Comparison of ENCODE assay signal across 34 cellular contexts in the genomic region with DNA sequence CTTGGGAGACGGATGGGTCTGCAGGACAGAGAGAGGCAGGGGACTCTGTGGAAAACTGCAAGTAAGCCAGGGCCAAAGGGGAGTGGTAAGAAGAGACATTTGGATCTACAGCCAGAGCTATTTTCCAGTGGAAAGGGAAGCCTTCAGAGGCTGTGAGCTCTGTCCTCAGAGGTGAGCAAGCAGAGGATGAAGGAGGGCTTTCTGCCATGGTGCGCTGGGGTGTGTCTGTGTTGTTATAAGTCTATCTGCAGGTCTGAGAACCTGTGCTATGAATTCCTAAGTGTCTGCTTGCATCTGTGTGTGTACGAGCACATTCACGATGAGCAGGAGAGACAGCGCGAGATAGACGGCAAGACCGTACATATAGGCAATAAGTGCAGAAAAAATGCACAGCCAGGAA. TPM values are rescaled to one million over a fixed set of nuclear protein-coding genes. Genes with fewer than 3 reads are reported as not detected.
DNase-seq lines count a peak whose midpoint lies in the region; ATAC-seq, FAIRE-seq and TF ChIP-seq lines count a peak whose summit lies in the region.
"Had no signal": no experiment of that assay in that cellular context is flagged by ENCODE, and none has a peak within 500 bp of the region (broad histone marks: within the 10 kb centered on the region; RNA-seq: fewer than 3 reads in every experiment).

No MANE protein-coding gene starts in this region.

- no peak overlapping the region for H3K27ac ChIP-seq in K562 (ENCODE audit: extremely low read depth, low read depth, low read length)
- no peak overlapping the region for H3K27ac ChIP-seq in lower lobe of right lung
- H3K27ac ChIP-seq: ascending aorta, cardiac muscle cell, left ventricle myocardium inferior, skin epidermis, tibial nerve had no signal

- no peaks in the 10 kb centered on the region for H3K79me2 ChIP-seq in K562 (ENCODE audit: control insufficient read depth, insufficient read depth, low read length)

- H3K4me2 ChIP-seq in K562 (ENCODE audit: insufficient read depth, low read length): peak overlapping the region; percentile 72; the same call in 1 of the 2 replicates

- H3K9ac ChIP-seq in K562 (ENCODE audit: insufficient read depth in 1 of 2, low read depth in 2 of 2, low read length in 2 of 2): peak overlapping the region in 1 of 2 experiments; percentile 61; a peak in 1 of 4 replicates

- H3K27me3 Mint-ChIP-seq in activated CD4-positive, alpha-beta T cell treated with anti-CD3 and anti-CD28 coated beads, Interleukin-2, amount 10 ng/mL, durations not matched to agents 7 days and 5 days: peaks cover 21% of the 10 kb centered on the region
- peaks cover 43% of the 10 kb centered on the region for H3K27me3 Mint-ChIP-seq in activated CD8-positive, alpha-beta memory T cell treated with anti-CD3 and anti-CD28 coated beads, Interleukin-2, amount 10 ng/mL, durations not matched to agents 7 days and 5 days

- H3K9me3 ChIP-seq in K562 (replicated peaks; ENCODE audit: control insufficient read depth, insufficient read depth, low read depth, low read length): no peaks in the 10 kb centered on the region
- H3K9me3 ChIP-seq in lower lobe of right lung: no peaks in the 10 kb centered on the region
- H3K9me3 ChIP-seq: ascending aorta, left ventricle myocardium inferior, stomach, tibial nerve had no signal

- no peak for TF ChIP-seq RAD21 in K562 (CRISPR knock-in tag; conservative IDR thresholded peaks at IDR 0.05 in 1 of 2, IDR thresholded peaks at IDR 0.05 in 1 of 2)

- peak overlapping the region; percentile 71 for H2AFZ ChIP-seq in K562 (ENCODE audit: low read depth, low read length)

- H3K9me1 ChIP-seq in K562 (ENCODE audit: control insufficient read depth, insufficient read depth, low read length): peaks cover 4% of the 10 kb centered on the region

- ATAC-seq in K562: peak; percentile 1; the same call in 1 of the 3 replicates
- ATAC-seq in lower lobe of right lung: no peak
- no peak for ATAC-seq in activated CD8-positive, alpha-beta memory T cell treated with anti-CD3 and anti-CD28 coated beads, Interleukin-2, amount 10 ng/mL, durations not matched to agents 7 days and 5 days

- TF ChIP-seq EP300 in K562 (IDR thresholded peaks at IDR 0.05; ENCODE audit: low read length): no peak

- no peaks in the 10 kb centered on the region for H4K20me1 ChIP-seq in K562 (replicated peaks; ENCODE audit: control insufficient read depth, insufficient read depth, low read length)

- DNase-seq in DMS79 treated with DMSO at 0.1 percent for 48 hours (lab: John Stamatoyannopoulos, UW) (peak; percentile 70), DMS79 (lab: John Stamatoyannopoulos, UW) (no peak), K562 (ENCODE audit: extremely low read depth in 1 of 4, low spot score in 3 of 4) (no peak), lower lobe of right lung (peak; percentile 17), DMS53 (lab: John Stamatoyannopoulos, UW) (no peak), NCI-H526 (lab: John Stamatoyannopoulos, UW) (no peak)
- no peak for DNase-seq in activated CD4-positive, alpha-beta T cell treated with anti-CD3 and anti-CD28 coated beads, Interleukin-2, amount 10 ng/mL, durations not matched to agents 7 days and 5 days
- no peak for DNase-seq in activated CD8-positive, alpha-beta memory T cell treated with anti-CD3 and anti-CD28 coated beads, Interleukin-2, amount 10 ng/mL, durations not matched to agents 7 days and 5 days
- DNase-seq: 8988T; activated CD4-positive, alpha-beta T cell treated with anti-CD3 and anti-CD28 coated beads for 48 hours; activated gamma-delta T cell; activated naive CD8-positive, alpha-beta T cell treated with anti-CD3 and anti-CD28 coated beads, Interleukin-2, amount 10 ng/mL, durations not matched to agents 7 days and 5 days; activated T-cell treated with anti-CD3 and anti-CD28 coated beads, Interleukin-2, amount 50 U/mL, for 24 hours; CD4-positive, alpha-beta T cell; cortex of kidney; foreskin fibroblast; head of caudate nucleus; IMR-90; left ventricle myocardium inferior; naive thymus-derived CD8-positive, alpha-beta T cell; retina; stimulated activated CD4-positive, alpha-beta T cell treated with anti-CD3 and anti-CD28 coated beads, Interleukin-1b, Interleukin-23, amount 100 ng/mL, for 48 hours; stimulated activated CD8-positive, alpha-beta memory T cell treated with anti-CD3 and anti-CD28 coated beads, Interleukin-4, amount 100 ng/mL, for 48 hours had no signal

- H3K36me3 ChIP-seq in K562 (ENCODE audit: control insufficient read depth, insufficient read depth, low read length) (no peaks in the 10 kb centered on the region), lower lobe of right lung (no peaks in the 10 kb centered on the region)
- H3K36me3 ChIP-seq: ascending aorta, cardiac muscle cell, left ventricle myocardium inferior, stomach, tibial nerve had no signal

- no peaks in the 10 kb centered on the region for H3K9me3 Mint-ChIP-seq in activated CD4-positive, alpha-beta T cell treated with anti-CD3 and anti-CD28 coated beads, Interleukin-2, amount 10 ng/mL, durations not matched to agents 7 days and 5 days
- H3K9me3 Mint-ChIP-seq in activated CD8-positive, alpha-beta memory T cell treated with anti-CD3 and anti-CD28 coated beads, Interleukin-2, amount 10 ng/mL, durations not matched to agents 7 days and 5 days (ENCODE audit: low read depth): no peaks in the 10 kb centered on the region
- H3K9me3 Mint-ChIP-seq: activated naive CD8-positive, alpha-beta T cell treated with anti-CD3 and anti-CD28 coated beads, Interleukin-2, amount 10 ng/mL, durations not matched to agents 7 days and 5 days; activated T-cell treated with anti-CD3 and anti-CD28 coated beads, Interleukin-2, amount 50 U/mL, for 24 hours; CD4-positive, alpha-beta T cell; mesothelial cell of epicardium; naive thymus-derived CD8-positive, alpha-beta T cell had no signal

- WGBS in K562 (ENCODE audit: insufficient coverage, low coverage, missing lambda C conversion rate): 36% methylated on average over 8 of the region's 8 CpGs

- intact Hi-C loops in K562 (cut with micrococcal nuclease) (no loop called here), lower lobe of right lung (cut with DNase I) (no loop called here)

- CTCF ChIA-PET in K562 (lab: Yijun Ruan, JAX; ENCODE audit: low intra/inter-chr PET ratio): no interaction called here
- CTCF ChIA-PET in activated CD4-positive, alpha-beta T cell treated with anti-CD3 and anti-CD28 coated beads, Interleukin-2, amount 10 ng/mL, durations not matched to agents 7 days and 5 days (lab: Charles Lee): interaction anchor here (0.6 to 1.2 kb wide), 3 partner anchors 9 to 73 kb away, joined by 3 read pairs; no protein-coding TSS in a partner anchor
- CTCF ChIA-PET in activated CD8-positive, alpha-beta memory T cell treated with anti-CD3 and anti-CD28 coated beads, Interleukin-2, amount 10 ng/mL, durations not matched to agents 7 days and 5 days (lab: Charles Lee): interaction anchor here (1.3 to 2.8 kb wide), 2 partner anchors 10 to 71 kb away, joined by 6 to 12 read pairs; no protein-coding TSS in a partner anchor

- no peaks in the 10 kb centered on the region for H3K27me3 ChIP-seq in K562 (ENCODE audit: control insufficient read depth in 2 of 2, insufficient read depth in 2 of 2, low read length in 2 of 2)
- H3K27me3 ChIP-seq in lower lobe of right lung (ENCODE audit: low read depth): peaks cover 20% of the 10 kb centered on the region
- H3K27me3 ChIP-seq: ascending aorta, cardiac muscle cell had no signal

- H3K27ac Mint-ChIP-seq in activated CD4-positive, alpha-beta T cell treated with anti-CD3 and anti-CD28 coated beads, Interleukin-2, amount 10 ng/mL, durations not matched to agents 7 days and 5 days: no peak overlapping the region
- no peak overlapping the region for H3K27ac Mint-ChIP-seq in activated CD8-positive, alpha-beta memory T cell treated with anti-CD3 and anti-CD28 coated beads, Interleukin-2, amount 10 ng/mL, durations not matched to agents 7 days and 5 days
- H3K27ac Mint-ChIP-seq: activated naive CD8-positive, alpha-beta T cell treated with anti-CD3 and anti-CD28 coated beads, Interleukin-2, amount 10 ng/mL, durations not matched to agents 7 days and 5 days; activated T-cell treated with anti-CD3 and anti-CD28 coated beads, Interleukin-2, amount 50 U/mL, for 24 hours; CD4-positive, alpha-beta T cell; mesothelial cell of epicardium; naive thymus-derived CD8-positive, alpha-beta T cell had no signal

- H3K4me3 ChIP-seq in K562 (no peak overlapping the region), lower lobe of right lung (no peak overlapping the region)
- H3K4me3 ChIP-seq: ascending aorta, cardiac muscle cell, left ventricle myocardium inferior, skin epidermis, tibial nerve had no signal

- in situ Hi-C loops in K562 (cut with MboI): no loop called here

- TF ChIP-seq POLR2A in K562 (conservative IDR thresholded peaks at IDR 0.05): no peak

- TF ChIP-seq CTCF in K562 (IDR thresholded peaks at IDR 0.05 in 2 of 3, conservative IDR thresholded peaks at IDR 0.05 in 1 of 3; ENCODE audit: insufficient read depth in 2 of 3, low read depth in 1 of 3, low read length in 3 of 3) (no peak), lower lobe of right lung (IDR thresholded peaks at IDR 0.05) (no peak)

- H3K36me3 Mint-ChIP-seq in activated CD4-positive, alpha-beta T cell treated with anti-CD3 and anti-CD28 coated beads, Interleukin-2, amount 10 ng/mL, durations not matched to agents 7 days and 5 days (ENCODE audit: low read depth): no peaks in the 10 kb centered on the region
- no peaks in the 10 kb centered on the region for H3K36me3 Mint-ChIP-seq in activated CD8-positive, alpha-beta memory T cell treated with anti-CD3 and anti-CD28 coated beads, Interleukin-2, amount 10 ng/mL, durations not matched to agents 7 days and 5 days
- H3K36me3 Mint-ChIP-seq: activated naive CD8-positive, alpha-beta T cell treated with anti-CD3 and anti-CD28 coated beads, Interleukin-2, amount 10 ng/mL, durations not matched to agents 7 days and 5 days; mesothelial cell of epicardium; naive thymus-derived CD8-positive, alpha-beta T cell had no signal

- H3K4me1 ChIP-seq in K562 (replicated peaks in 1 of 2; ENCODE audit: control insufficient read depth in 2 of 2, insufficient read depth in 2 of 2, low read length in 2 of 2) (peaks cover 52 to 73% of the 10 kb centered on the region in 2 experiments), lower lobe of right lung (peaks cover 2% of the 10 kb centered on the region)
- H3K4me1 ChIP-seq: ascending aorta, left ventricle myocardium inferior, tibial nerve had no signal

- POLR2A ChIA-PET in K562 (lab: Yijun Ruan, JAX): interaction anchor here (0.7 to 2.1 kb wide), 4 partner anchors 10 to 63 kb away, joined by 3 to 6 read pairs (median 4); no protein-coding TSS in a partner anchor
- POLR2A ChIA-PET in activated CD4-positive, alpha-beta T cell treated with anti-CD3 and anti-CD28 coated beads, Interleukin-2, amount 10 ng/mL, durations not matched to agents 7 days and 5 days (lab: Charles Lee): no interaction called here

- FAIRE-seq in K562 (lab: Jason Lieb, UNC): peak; percentile 35
- FAIRE-seq: GM12891 had no signal

- peaks cover 4% of the 10 kb centered on the region for H3K4me1 Mint-ChIP-seq in activated CD4-positive, alpha-beta T cell treated with anti-CD3 and anti-CD28 coated beads, Interleukin-2, amount 10 ng/mL, durations not matched to agents 7 days and 5 days
- H3K4me1 Mint-ChIP-seq in activated CD8-positive, alpha-beta memory T cell treated with anti-CD3 and anti-CD28 coated beads, Interleukin-2, amount 10 ng/mL, durations not matched to agents 7 days and 5 days: peaks cover 15% of the 10 kb centered on the region

- no TSS peak for BruUV-seq in K562 (replicated peaks; lab: Mats Ljungman, UMichigan)

- no peak overlapping the region for H3K4me3 Mint-ChIP-seq in activated CD4-positive, alpha-beta T cell treated with anti-CD3 and anti-CD28 coated beads, Interleukin-2, amount 10 ng/mL, durations not matched to agents 7 days and 5 days
- no peak overlapping the region for H3K4me3 Mint-ChIP-seq in activated CD8-positive, alpha-beta memory T cell treated with anti-CD3 and anti-CD28 coated beads, Interleukin-2, amount 10 ng/mL, durations not matched to agents 7 days and 5 days
- H3K4me3 Mint-ChIP-seq: activated naive CD8-positive, alpha-beta T cell treated with anti-CD3 and anti-CD28 coated beads, Interleukin-2, amount 10 ng/mL, durations not matched to agents 7 days and 5 days; activated T-cell treated with anti-CD3 and anti-CD28 coated beads, Interleukin-2, amount 50 U/mL, for 24 hours; CD4-positive, alpha-beta T cell; naive thymus-derived CD8-positive, alpha-beta T cell had no signal

RNA-seq across cellular contexts. Expression of a gene that starts 26.9 kb away (rescaled TPM):
- 5.4 and 9.4 TPM in 2 replicates for total RNA-seq in K562 (2011; cell fraction: chromatin; rRNA removed; ENCODE audit: low replicate concordance)
- 7.1 and 8.2 TPM in 2 replicates for total RNA-seq in K562 (2011; cell fraction: nucleolus; rRNA removed)
- total RNA-seq in K562 (2011; cell fraction: nucleoplasm; rRNA removed): 7.4 and 7.9 TPM in 2 replicates
- total RNA-seq in K562 (2014; rRNA removed) (0.86 and 1.2 TPM in 2 replicates), K562 (2014; rRNA removed; fragmentation: Illumina TruSeq; extraction: Trizol) (0.55 and 0.64 TPM in 2 replicates), K562 (2015; rRNA removed; fragmentation: Illumina TruSeq; extraction: Trizol) (0.79 and 1.0 TPM in 2 replicates), K562 (2021) (2.5 and 3.8 TPM in 2 replicates), lower lobe of right lung (not detected)
- polyA plus RNA-seq in K562 (2011; rRNA removed) (4.3 and 10.7 TPM in 2 replicates), K562 (2014; fragmentation: Illumina TruSeq; extraction: Trizol) (1.6 and 2.4 TPM in 2 replicates), K562 (2014; fragmentation: Nextera tagmentation; extraction: Ambion mirVana) (under 1 TPM; 0.25 to 0.37 TPM), K562 (2014; rRNA removed) (2.3 and 3.4 TPM in 2 replicates)
- polyA plus RNA-seq in K562 (2011; cell fraction: cytosol; rRNA removed): 5.9 and 9.6 TPM in 2 replicates
- 16.2 and 16.5 TPM in 2 replicates for polyA plus RNA-seq in K562 (2011; cell fraction: nucleus; rRNA removed)
- 2.5 and 4.8 TPM in 2 replicates for polyA plus RNA-seq in K562 (2012)
- polyA minus RNA-seq in K562 (2011; rRNA and poly(A)+ RNA removed): 2.5 and 3.5 TPM in 2 replicates
- 1.7 and 6.7 TPM in 2 replicates for polyA minus RNA-seq in K562 (2011; cell fraction: cytosol; rRNA and poly(A)+ RNA removed)
- polyA minus RNA-seq in K562 (2011; cell fraction: nucleus; rRNA and poly(A)+ RNA removed): 1.9 and 3.8 TPM in 2 replicates
- total RNA-seq in activated CD4-positive, alpha-beta T cell treated with anti-CD3 and anti-CD28 coated beads, Interleukin-2, amount 10 ng/mL, durations not matched to agents 7 days and 5 days: under 1 TPM in 1 of 2 experiments, not detected in 1; 0.10 TPM
- under 1 TPM in 1 of 2 experiments, not detected in 1; 0.15 TPM for total RNA-seq in activated CD8-positive, alpha-beta memory T cell treated with anti-CD3 and anti-CD28 coated beads, Interleukin-2, amount 10 ng/mL, durations not matched to agents 7 days and 5 days
- total RNA-seq: activated CD8-positive, alpha-beta memory T cell treated with anti-CD3 and anti-CD28 coated beads for 36 hours; ascending aorta; cardiac muscle cell; CD4-positive, alpha-beta T cell; esophagus mucosa; IMR-90; left ventricle myocardium inferior; mesothelial cell of epicardium; naive thymus-derived CD8-positive, alpha-beta T cell; omental fat pad; stomach; T-helper 1 cell treated with Interleukin-12 subunit alpha and Interleukin-12 subunit beta and Interleukin-4 antibody, amounts not matched to agents 30 ng/mL and 1 ng/mL, for 36 hours; tibial nerve had no signal
- polyA plus RNA-seq: cardiac muscle cell; IMR-90; naive thymus-derived CD8-positive, alpha-beta T cell; stomach had no signal

RNA-seq across cellular contexts. Expression of a gene that starts 34.9 kb away (rescaled TPM):
- not detected in 2 replicates for total RNA-seq in K562 (2011; cell fraction: chromatin; rRNA removed; ENCODE audit: low replicate concordance)
- not detected in 2 replicates for total RNA-seq in K562 (2011; cell fraction: nucleolus; rRNA removed)
- not detected in 2 replicates for total RNA-seq in K562 (2011; cell fraction: nucleoplasm; rRNA removed)
- not detected in 2 replicates for total RNA-seq in K562 (2014; rRNA removed)
- not detected in 2 replicates for total RNA-seq in K562 (2014; rRNA removed; fragmentation: Illumina TruSeq; extraction: Trizol)
- not detected in 2 replicates for total RNA-seq in K562 (2015; rRNA removed; fragmentation: Illumina TruSeq; extraction: Trizol)
- not detected in 2 replicates for total RNA-seq in K562 (2021)
- polyA plus RNA-seq in K562 (2011; rRNA removed): not detected in 2 replicates
- not detected in 2 replicates for polyA plus RNA-seq in K562 (2011; cell fraction: cytosol; rRNA removed)
- polyA plus RNA-seq in K562 (2011; cell fraction: nucleus; rRNA removed): not detected in 2 replicates
- not detected in 2 replicates for polyA plus RNA-seq in K562 (2012)
- polyA plus RNA-seq in K562 (2014; fragmentation: Illumina TruSeq; extraction: Trizol): not detected in 2 replicates
- not detected for polyA plus RNA-seq in K562 (2014; fragmentation: Nextera tagmentation; extraction: Ambion mirVana)
- polyA plus RNA-seq in K562 (2014; rRNA removed): not detected in 2 replicates
- polyA minus RNA-seq in K562 (2011; rRNA and poly(A)+ RNA removed): not detected in 2 replicates
- polyA minus RNA-seq in K562 (2011; cell fraction: cytosol; rRNA and poly(A)+ RNA removed): not detected in 2 replicates
- not detected in 2 replicates for polyA minus RNA-seq in K562 (2011; cell fraction: nucleus; rRNA and poly(A)+ RNA removed)
- total RNA-seq in lower lobe of right lung: not detected
- not detected for total RNA-seq in activated CD4-positive, alpha-beta T cell treated with anti-CD3 and anti-CD28 coated beads, Interleukin-2, amount 10 ng/mL, durations not matched to agents 7 days and 5 days
- not detected for total RNA-seq in activated CD8-positive, alpha-beta memory T cell treated with anti-CD3 and anti-CD28 coated beads, Interleukin-2, amount 10 ng/mL, durations not matched to agents 7 days and 5 days
- total RNA-seq: activated CD8-positive, alpha-beta memory T cell treated with anti-CD3 and anti-CD28 coated beads for 36 hours; activated naive CD8-positive, alpha-beta T cell treated with anti-CD3 and anti-CD28 coated beads, Interleukin-2, amount 10 ng/mL, durations not matched to agents 7 days and 5 days; ascending aorta; cardiac muscle cell; CD4-positive, alpha-beta T cell; esophagus mucosa; IMR-90; left ventricle myocardium inferior; mesothelial cell of epicardium; naive thymus-derived CD8-positive, alpha-beta T cell; omental fat pad; stomach; T-helper 1 cell treated with Interleukin-12 subunit alpha and Interleukin-12 subunit beta and Interleukin-4 antibody, amounts not matched to agents 30 ng/mL and 1 ng/mL, for 36 hours; tibial nerve had no signal
- polyA plus RNA-seq: cardiac muscle cell; IMR-90; naive thymus-derived CD8-positive, alpha-beta T cell; stomach had no signal

Comparison
In these comparisons a context has a peak if more than half of its experiments do, and no peak if none do; other contexts are left out.
1. DNase-seq: peak in DMS79 treated with DMSO at 0.1 percent for 48 hours (single experiment) and lower lobe of right lung (single experiment); none in DMS79 (single experiment), K562 (0 of 4), activated CD4-positive, alpha-beta T cell treated with anti-CD3 and anti-CD28 coated beads, Interleukin-2, amount 10 ng/mL, durations not matched to agents 7 days and 5 days (single experiment), activated CD8-positive, alpha-beta memory T cell treated with anti-CD3 and anti-CD28 coated beads, Interleukin-2, amount 10 ng/mL, durations not matched to agents 7 days and 5 days (single experiment), DMS53 (single experiment) and NCI-H526 (0 of 2).